ENCODE assay signal across 8 cellular contexts in genomic region chr2:48248251-48248933, GRCh38.
DNase-seq lines count a peak whose midpoint lies in the region; ATAC-seq and TF ChIP-seq lines count a peak whose summit lies in the region.

No MANE protein-coding gene starts in this region.

- H3K4me1 ChIP-seq in ACC112 (ENCODE audit: control insufficient read depth, insufficient read depth, low read length, unreplicated experiment) (peaks cover 32% of the 10 kb centered on the region), Panc1 (ENCODE audit: control insufficient read depth, insufficient read depth, low read length) (peaks cover 5% of the 10 kb centered on the region; the same call in 1 of the 2 replicates), gastroesophageal sphincter (peaks cover 11 to 30% (median 19%) of the 10 kb centered on the region in 3 donors)

- TF ChIP-seq EP300 in gastroesophageal sphincter (IDR thresholded peaks at IDR 0.05), result no peak

- DNase-seq in Panc1 (ENCODE audit: low read depth, low spot score), result peak; percentile 94
- DNase-seq in smooth muscle cell of the brain vasculature (ENCODE audit: low read depth, low spot score), result peak; percentile 37
- DNase-seq in hypothalamus (lab: John Stamatoyannopoulos, UW), result no peak
- DNase-seq in KG1 (lab: John Stamatoyannopoulos, UW), result no peak

- TF ChIP-seq POLR2A in gastroesophageal sphincter (IDR thresholded peaks at IDR 0.05), result no peak

- POLR2A ChIA-PET in Panc1 (lab: Charles Lee), result no interaction called here

- H2AFZ ChIP-seq in ACC112 (ENCODE audit: low read length, unreplicated experiment), result no peak overlapping the region

- 63 to 82% methylated on average over 2 to 3 of the region's 3 CpGs for WGBS in gastroesophageal sphincter (ENCODE audit: low coverage in 1 of 2), 2 donors

- H3K27me3 ChIP-seq in ACC112 (ENCODE audit: insufficient read depth, low read length) (no peaks in the 10 kb centered on the region), Panc1 (ENCODE audit: control insufficient read depth, insufficient read depth, low read length) (no peaks in the 10 kb centered on the region), gastroesophageal sphincter (no peaks in the 10 kb centered on the region)

- intact Hi-C loops in Panc1 (cut with micrococcal nuclease; ENCODE audit: unreplicated experiment), result no loop called here

- no peaks in the 10 kb centered on the region for H3K36me3 ChIP-seq in ACC112 (ENCODE audit: insufficient read depth, low read length)
- H3K36me3 ChIP-seq in Panc1 (ENCODE audit: control insufficient read depth, insufficient read depth, low read length), result no peaks in the 10 kb centered on the region
- no peaks in the 10 kb centered on the region for H3K36me3 ChIP-seq in gastroesophageal sphincter

- H3K27ac ChIP-seq in ACC112 (ENCODE audit: low read depth, low read length) (peak overlapping the region; percentile 89), Panc1 (ENCODE audit: low read length) (0 out of 2 replicates have a peak overlapping the region, but pooled peaks have one; percentile 29), gastroesophageal sphincter (peak overlapping the region; percentile 64 to 67 (median 64))

- ATAC-seq in GM18870 (IDR thresholded peaks at IDR 0.05; ENCODE audit: unreplicated experiment) (peak; percentile 96), HG03064 (IDR thresholded peaks at IDR 0.05; ENCODE audit: low read depth, unreplicated experiment) (peak; percentile 65), Panc1 (peak; percentile 97), gastroesophageal sphincter (peak; percentile 87)

- TF ChIP-seq CTCF in Panc1 (IDR thresholded peaks at IDR 0.05) (no peak), gastroesophageal sphincter (IDR thresholded peaks at IDR 0.05) (no peak)

- in situ Hi-C loops in Panc1 (cut with HindIII; ENCODE audit: low pct_unique_long_range_greater_than_20kb, low sequenced_read_pairs), result no loop called here

- H3K79me2 ChIP-seq in ACC112 (ENCODE audit: control insufficient read depth, insufficient read depth, low read length, unreplicated experiment), result no peaks in the 10 kb centered on the region

- BruUV-seq in Panc1 (replicated peaks; lab: Mats Ljungman, UMichigan), result no TSS peak

- peak overlapping the region; percentile 45 for H3K4me3 ChIP-seq in ACC112 (ENCODE audit: low read depth, low read length)
- H3K4me3 ChIP-seq in Panc1 (ENCODE audit: low read depth in 2 of 2, low read length in 2 of 2), result no peak overlapping the region
- no peak overlapping the region for H3K4me3 ChIP-seq in gastroesophageal sphincter

- CTCF ChIA-PET in Panc1 (lab: Charles Lee), result no interaction called here

- H3K9me3 ChIP-seq in Panc1 (ENCODE audit: control insufficient read depth, insufficient read depth, low read depth, low read length), result no peaks in the 10 kb centered on the region
- H3K9me3 ChIP-seq in gastroesophageal sphincter, result no peaks in the 10 kb centered on the region

Comparison
In these comparisons a context has a peak if more than half of its experiments do, and no peak if none do; other contexts are left out.
1. H3K27ac ChIP-seq: peak in every context shown above with its lines; median percentile 89 in ACC112; 64 in gastroesophageal sphincter; 29 in Panc1.
2. DNase-seq: peak in Panc1 (single experiment) and smooth muscle cell of the brain vasculature (single experiment); none in hypothalamus (0 of 51) and KG1 (single experiment).
3. Peak in every context shown above with its lines, with median percentiles within 50 percentile points of each other: ATAC-seq.